ENCODE assay signal across 25 cellular contexts in the genomic region with DNA sequence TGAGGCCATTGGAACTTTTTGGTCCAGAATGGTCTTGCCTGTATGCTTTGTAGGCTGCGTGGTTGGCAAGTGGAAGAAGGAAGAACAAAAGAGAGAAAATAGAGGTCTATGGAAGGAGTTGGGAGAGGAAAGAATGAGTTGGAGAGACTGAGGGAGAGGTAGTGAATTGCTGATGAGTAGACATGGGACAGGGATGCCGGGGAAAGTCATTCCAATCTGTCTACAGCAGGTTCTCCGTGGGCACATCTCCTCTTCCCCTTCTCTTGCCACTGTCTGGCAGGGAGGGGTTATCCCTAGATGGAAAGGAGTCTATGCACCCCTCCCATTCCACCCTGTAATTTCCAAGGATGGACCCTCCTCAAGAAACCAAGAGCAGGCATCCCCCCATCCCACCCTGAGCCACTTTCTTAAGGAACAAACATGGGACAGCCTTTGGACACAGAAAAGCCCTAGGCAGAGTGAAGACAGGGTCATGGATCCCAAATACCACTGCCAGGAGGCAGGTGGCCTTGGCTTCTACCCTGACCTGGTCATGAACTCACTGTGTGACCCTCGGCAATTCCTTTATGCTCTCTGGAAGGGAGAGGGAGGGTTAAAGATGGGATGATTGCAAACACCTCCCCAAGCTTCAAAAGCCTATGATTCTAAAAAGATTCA.
DNase-seq lines count a peak whose midpoint lies in the region; ATAC-seq and TF ChIP-seq lines count a peak whose summit lies in the region.
"Had no signal": no experiment of that assay in that cellular context is flagged by ENCODE, and none has a peak within 500 bp of the region (broad histone marks: within the 10 kb centered on the region; RNA-seq: fewer than 3 reads in every experiment).

No MANE protein-coding gene starts in this region.

- POLR2A ChIA-PET in SK-N-SH (lab: Yijun Ruan, JAX) = no interaction called here

- WGBS in SK-N-SH (ENCODE audit: low lambda C conversion rate) = 29% methylated on average over 4 of the region's 4 CpGs
- WGBS in endodermal cell (ENCODE audit: insufficient coverage in 1 of 2, insufficient read length in 1 of 2), 2 experiments = 87 to 96% methylated on average over 3 to 4 of the region's 4 CpGs

- H3K36me3 ChIP-seq in SK-N-SH (replicated peaks in 1 of 2; ENCODE audit: control insufficient read depth in 1 of 2, insufficient read depth in 2 of 2, low read length in 1 of 2) (no peaks in the 10 kb centered on the region), endodermal cell (ENCODE audit: control insufficient read depth, insufficient read depth, low read length) (no peaks in the 10 kb centered on the region)
- H3K36me3 ChIP-seq: ovary, upper lobe of right lung had no signal

- TF ChIP-seq CTCF in SK-N-SH (IDR thresholded peaks at IDR 0.05) = no peak
- no peak for TF ChIP-seq CTCF in endodermal cell (conservative IDR thresholded peaks at IDR 0.05)
- TF ChIP-seq CTCF in type B pancreatic cell (conservative IDR thresholded peaks at IDR 0.05) = no peak

- no peaks in the 10 kb centered on the region for H3K9me2 ChIP-seq in SK-N-SH

- ATAC-seq in SK-N-SH treated with all-trans-retinoic acid at 6 μM for 48 hours (no peak), HG03175 (IDR thresholded peaks at IDR 0.05; ENCODE audit: unreplicated experiment) (no peak)
- ATAC-seq in activated naive CD4-positive, alpha-beta T cell treated with anti-CD3 and anti-CD28 coated beads, Interleukin-2, amount 50 U/mL, for 72 hours = no peak
- ATAC-seq: GM23338; left colon; stimulated activated memory B cell treated with anti-CD40 and anti-IgM and Interleukin-4, amounts not matched to agents 10 μg/mL and 1 μg/mL and 100 μg/mL, for 72 hours; upper lobe of right lung had no signal

- H3K4me3 ChIP-seq in SK-N-SH (ENCODE audit: low read depth in 2 of 2, low read length in 1 of 2) = no peak overlapping the region
- no peak overlapping the region for H3K4me3 ChIP-seq in endodermal cell (ENCODE audit: low read length)
- H3K4me3 ChIP-seq: coronary artery, GM23338, ovary, upper lobe of right lung had no signal

- H3K27me3 ChIP-seq in SK-N-SH (ENCODE audit: insufficient read depth) (no peaks in the 10 kb centered on the region), endodermal cell (ENCODE audit: control insufficient read depth, insufficient read depth, low read length, poor library complexity, severe bottlenecking) (peaks cover 24% of the 10 kb centered on the region)
- H3K27me3 ChIP-seq: ovary, upper lobe of right lung had no signal

- CTCF ChIA-PET in SK-N-SH (lab: Yijun Ruan, JAX) = interaction anchor here (1.0 kb wide), 1 partner anchor 58 kb away, joined by 3 read pairs; no protein-coding TSS in a partner anchor

- no peak overlapping the region for H2AFZ ChIP-seq in SK-N-SH (ENCODE audit: low read depth)
- H2AFZ ChIP-seq: GM23338 had no signal

- no peaks in the 10 kb centered on the region for H4K20me1 ChIP-seq in SK-N-SH (ENCODE audit: insufficient read depth)

- TF ChIP-seq EP300 in SK-N-SH (IDR thresholded peaks at IDR 0.05; ENCODE audit: borderline replicate concordance in 1 of 2, low read depth in 1 of 2, low read length in 1 of 2) = no peak

- no peaks in the 10 kb centered on the region for H3K9me3 ChIP-seq in SK-N-SH
- H3K9me3 ChIP-seq in endodermal cell (ENCODE audit: control insufficient read depth, low read length) = no peaks in the 10 kb centered on the region
- H3K9me3 ChIP-seq: ovary, upper lobe of right lung had no signal

- peaks cover 76% of the 10 kb centered on the region for H3K4me1 Mint-ChIP-seq in activated naive CD4-positive, alpha-beta T cell treated with anti-CD3 and anti-CD28 coated beads, Interleukin-2, amount 50 U/mL, for 24 hours
- H3K4me1 Mint-ChIP-seq in endodermal cell (peaks cover 13% of the 10 kb centered on the region), type B pancreatic cell (ENCODE audit: unreplicated experiment) (peaks cover 9% of the 10 kb centered on the region)
- H3K4me1 Mint-ChIP-seq: GM23338; stimulated activated memory B cell treated with anti-CD40 and anti-IgM and Interleukin-4, amounts not matched to agents 10 μg/mL and 1 μg/mL and 100 μg/mL, for 72 hours had no signal

- H3K9ac ChIP-seq in SK-N-SH (no peak overlapping the region), endodermal cell (ENCODE audit: extremely low read depth, low read length, poor library complexity, severe bottlenecking) (no peak overlapping the region)

- TF ChIP-seq RAD21 in SK-N-SH (IDR thresholded peaks at IDR 0.05; ENCODE audit: low read length) = no peak

- H3K79me2 ChIP-seq in SK-N-SH (ENCODE audit: insufficient read depth) = no peaks in the 10 kb centered on the region

- H3F3A ChIP-seq in SK-N-SH (replicated peaks; ENCODE audit: insufficient read depth) = no peaks in the 10 kb centered on the region

- no peaks in the 10 kb centered on the region for H3K9me3 Mint-ChIP-seq in activated naive CD4-positive, alpha-beta T cell treated with anti-CD3 and anti-CD28 coated beads, Interleukin-2, amount 50 U/mL, for 24 hours
- H3K9me3 Mint-ChIP-seq in activated naive CD4-positive, alpha-beta T cell treated with anti-CD3 and anti-CD28 coated beads, Interleukin-2, amount 50 U/mL, for 72 hours = no peaks in the 10 kb centered on the region
- H3K9me3 Mint-ChIP-seq in endodermal cell (no peaks in the 10 kb centered on the region), type B pancreatic cell (no peaks in the 10 kb centered on the region)
- H3K9me3 Mint-ChIP-seq: GM23338; stimulated activated memory B cell treated with anti-CD40 and anti-IgM and Interleukin-4, amounts not matched to agents 10 μg/mL and 1 μg/mL and 100 μg/mL, for 72 hours had no signal

- H3K27ac Mint-ChIP-seq in activated naive CD4-positive, alpha-beta T cell treated with anti-CD3 and anti-CD28 coated beads, Interleukin-2, amount 50 U/mL, for 24 hours = peak overlapping the region; percentile 94
- peak overlapping the region in 1 of 2 donors; percentile 74 for H3K27ac Mint-ChIP-seq in activated naive CD4-positive, alpha-beta T cell treated with anti-CD3 and anti-CD28 coated beads, Interleukin-2, amount 50 U/mL, for 72 hours
- H3K27ac Mint-ChIP-seq in endodermal cell (no peak overlapping the region), type B pancreatic cell (no peak overlapping the region)
- H3K27ac Mint-ChIP-seq: GM23338; stimulated activated memory B cell treated with anti-CD40 and anti-IgM and Interleukin-4, amounts not matched to agents 10 μg/mL and 1 μg/mL and 100 μg/mL, for 72 hours had no signal

- peak; percentile 4 for DNase-seq in SK-N-SH
- no peak for DNase-seq in activated naive CD4-positive, alpha-beta T cell treated with anti-CD3 and anti-CD28 coated beads, Interleukin-2, amount 50 U/mL, for 72 hours (ENCODE audit: low spot score in 2 of 2)
- peak; percentile 12 for DNase-seq in endodermal cell
- DNase-seq in type B pancreatic cell (ENCODE audit: extremely low spot score, unreplicated experiment) = peak; percentile 24
- DNase-seq in NCI-H1694 (lab: John Stamatoyannopoulos, UW) = no peak
- DNase-seq: activated naive CD4-positive, alpha-beta T cell treated with anti-CD3 and anti-CD28 coated beads, Interleukin-2, amount 50 U/mL, for 16 hours; Calu3; effector CD8-positive, alpha-beta T cell; hypothalamus; left colon; mammary epithelial cell; NCI-H1048; NCI-H774; ovary; SHP77 treated with DMSO at 0.1 percent for 48 hours; SW 1271; upper lobe of right lung had no signal

- H3K27ac ChIP-seq in SK-N-SH (ENCODE audit: low read depth in 2 of 2, low read length in 1 of 2) (no peak overlapping the region), endodermal cell (ENCODE audit: low read depth, low read length) (no peak overlapping the region)
- H3K27ac ChIP-seq: 22Rv1, C4-2B, coronary artery, ovary, upper lobe of right lung had no signal

- H3K4me1 ChIP-seq in SK-N-SH (ENCODE audit: control insufficient read depth in 1 of 2, insufficient read depth in 2 of 2, low read depth in 1 of 2, low read length in 1 of 2) (peaks cover 0 to 7% of the 10 kb centered on the region in 2 experiments; a peak in 1 of 4 replicates), endodermal cell (ENCODE audit: control insufficient read depth, insufficient read depth, low read length) (peaks cover 9% of the 10 kb centered on the region)
- H3K4me1 ChIP-seq: upper lobe of right lung had no signal

- H3K27me3 Mint-ChIP-seq in activated naive CD4-positive, alpha-beta T cell treated with anti-CD3 and anti-CD28 coated beads, Interleukin-2, amount 50 U/mL, for 24 hours = no peaks in the 10 kb centered on the region
- H3K27me3 Mint-ChIP-seq in endodermal cell (ENCODE audit: insufficient read depth) (peaks cover 9% of the 10 kb centered on the region), type B pancreatic cell (peaks cover 17% of the 10 kb centered on the region)

- peaks cover 4% of the 10 kb centered on the region for H3K36me3 Mint-ChIP-seq in activated naive CD4-positive, alpha-beta T cell treated with anti-CD3 and anti-CD28 coated beads, Interleukin-2, amount 50 U/mL, for 24 hours
- H3K36me3 Mint-ChIP-seq in activated naive CD4-positive, alpha-beta T cell treated with anti-CD3 and anti-CD28 coated beads, Interleukin-2, amount 50 U/mL, for 72 hours = no peaks in the 10 kb centered on the region
- H3K36me3 Mint-ChIP-seq in endodermal cell (ENCODE audit: low read depth) = no peaks in the 10 kb centered on the region
- H3K36me3 Mint-ChIP-seq in type B pancreatic cell = no peaks in the 10 kb centered on the region
- H3K36me3 Mint-ChIP-seq: stimulated activated memory B cell treated with anti-CD40 and anti-IgM and Interleukin-4, amounts not matched to agents 10 μg/mL and 1 μg/mL and 100 μg/mL, for 72 hours had no signal

- peak overlapping the region; percentile 78 for H3K4me3 Mint-ChIP-seq in activated naive CD4-positive, alpha-beta T cell treated with anti-CD3 and anti-CD28 coated beads, Interleukin-2, amount 50 U/mL, for 24 hours
- no peak overlapping the region for H3K4me3 Mint-ChIP-seq in endodermal cell
- H3K4me3 Mint-ChIP-seq in type B pancreatic cell = no peak overlapping the region
- H3K4me3 Mint-ChIP-seq: GM23338; stimulated activated memory B cell treated with anti-CD40 and anti-IgM and Interleukin-4, amounts not matched to agents 10 μg/mL and 1 μg/mL and 100 μg/mL, for 72 hours had no signal

- H3K4me2 ChIP-seq in SK-N-SH = no peak overlapping the region
- H3K4me2 ChIP-seq: GM23338 had no signal

TF ChIP-seq in SK-N-SH, 30 proteins besides CTCF, POLR2A, EP300 and RAD21 (continues in another document):
- TF ChIP-seq GABPA (IDR thresholded peaks at IDR 0.05; ENCODE audit: low read depth) = no peak
- TF ChIP-seq JUND (IDR thresholded peaks at IDR 0.05) = no peak
- TF ChIP-seq, protein P1, sequence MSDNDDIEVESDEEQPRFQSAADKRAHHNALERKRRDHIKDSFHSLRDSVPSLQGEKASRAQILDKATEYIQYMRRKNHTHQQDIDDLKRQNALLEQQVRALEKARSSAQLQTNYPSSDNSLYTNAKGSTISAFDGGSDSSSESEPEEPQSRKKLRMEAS (IDR thresholded peaks at IDR 0.05; ENCODE audit: low read depth) = no peak
- no peak for TF ChIP-seq ELF1 (IDR thresholded peaks at IDR 0.05)

TF ChIP-seq in SK-N-SH treated with all-trans-retinoic acid at 6 μM for 48 hours, 23 proteins besides CTCF, POLR2A, EP300 and RAD21 (continues in another document):
- no peak for TF ChIP-seq PPARA (CRISPR knock-in tag; IDR thresholded peaks at IDR 0.05; ENCODE audit: borderline replicate concordance)

Comparison
In these comparisons a context has a peak if more than half of its experiments do, and no peak if none do; other contexts are left out.
1. DNase-seq: peak in SK-N-SH (single experiment), endodermal cell (single experiment) and type B pancreatic cell (single experiment); none in activated naive CD4-positive, alpha-beta T cell treated with anti-CD3 and anti-CD28 coated beads, Interleukin-2, amount 50 U/mL, for 72 hours (0 of 2) and NCI-H1694 (single experiment).